In genomic region chr1:213689260-213689659, GRCh38 we compare ENCODE assay signal across 19 cellular contexts.
"Had no signal": no experiment of that assay in that cellular context is flagged by ENCODE, and none has a peak within 500 bp of the region (broad histone marks: within the 10 kb centered on the region; RNA-seq: fewer than 3 reads in every experiment).

No MANE protein-coding gene starts in this region.

- H3K4me3 ChIP-seq: ascending aorta, hepatocyte, lower lobe of right lung, smooth muscle cell, thyroid gland had no signal

- H3K9me3 Mint-ChIP-seq: activated CD4-positive, alpha-beta memory T cell treated with anti-CD3 and anti-CD28 coated beads for 36 hours; activated naive CD4-positive, alpha-beta T cell treated with anti-CD3 and anti-CD28 coated beads, Interleukin-2, amount 10 ng/mL, durations not matched to agents 7 days and 5 days; activated T-helper 2 cell treated with anti-CD3 and anti-CD28 coated beads, Interferon-gamma antibody, Interleukin-2, Interleukin-4, amounts not matched to agents 10 μg/mL and 5 μg/mL and 100 μg/mL, durations not matched to agents 14 hours and 24 hours and 36 hours; T-helper 2 cell treated with Interferon-gamma antibody and Interleukin-4, amounts not matched to agents 5 μg/mL and 100 μg/mL, for 36 hours had no signal

- H3K36me3 ChIP-seq: ascending aorta, lower lobe of right lung, thyroid gland had no signal

- H3K27ac ChIP-seq: ascending aorta, hepatocyte, lower lobe of right lung, parathyroid adenoma, thyroid gland had no signal

- H3K36me3 Mint-ChIP-seq: activated CD4-positive, alpha-beta memory T cell treated with anti-CD3 and anti-CD28 coated beads for 36 hours; activated naive CD4-positive, alpha-beta T cell treated with anti-CD3 and anti-CD28 coated beads, Interleukin-2, amount 10 ng/mL, durations not matched to agents 7 days and 5 days; natural killer cell; stimulated activated naive B cell treated with anti-CD40 and anti-IgM and Interleukin-4, amounts not matched to agents 10 μg/mL and 1 μg/mL and 100 μg/mL, for 72 hours had no signal

- FAIRE-seq: TTC549 had no signal

- H3K9me3 ChIP-seq: ascending aorta, lower lobe of right lung, thyroid gland had no signal

- DNase-seq: activated CD4-positive, alpha-beta memory T cell treated with anti-CD3 and anti-CD28 coated beads for 36 hours; activated naive CD4-positive, alpha-beta T cell treated with anti-CD3 and anti-CD28 coated beads, Interleukin-2, amount 10 ng/mL, durations not matched to agents 7 days and 5 days; cerebellar nuclear complex; cortex of kidney; foreskin fibroblast; left colon; lower lobe of right lung; natural killer cell; stimulated activated CD4-positive, alpha-beta T cell treated with anti-CD3 and anti-CD28 coated beads, Interleukin-4, amount 100 ng/mL, for 4 hours; stimulated activated naive B cell treated with anti-CD40 and anti-IgM and Interleukin-4, amounts not matched to agents 10 μg/mL and 1 μg/mL and 100 μg/mL, for 72 hours had no signal

- ATAC-seq: left colon; sciatic nerve; stimulated activated naive B cell treated with anti-CD40 and anti-IgM and Interleukin-4, amounts not matched to agents 10 μg/mL and 1 μg/mL and 100 μg/mL, for 72 hours had no signal

- H3K27ac Mint-ChIP-seq: activated CD4-positive, alpha-beta memory T cell treated with anti-CD3 and anti-CD28 coated beads for 36 hours; activated naive CD4-positive, alpha-beta T cell treated with anti-CD3 and anti-CD28 coated beads, Interleukin-2, amount 10 ng/mL, durations not matched to agents 7 days and 5 days; activated T-helper 2 cell treated with anti-CD3 and anti-CD28 coated beads, Interferon-gamma antibody, Interleukin-2, Interleukin-4, amounts not matched to agents 10 μg/mL and 5 μg/mL and 100 μg/mL, durations not matched to agents 14 hours and 24 hours and 36 hours; natural killer cell; stimulated activated naive B cell treated with anti-CD40 and anti-IgM and Interleukin-4, amounts not matched to agents 10 μg/mL and 1 μg/mL and 100 μg/mL, for 72 hours; T-helper 2 cell treated with Interferon-gamma antibody and Interleukin-4, amounts not matched to agents 5 μg/mL and 100 μg/mL, for 36 hours had no signal

- H3K27me3 ChIP-seq: ascending aorta, hepatocyte, thyroid gland had no signal

- H3K4me1 Mint-ChIP-seq: activated naive CD4-positive, alpha-beta T cell treated with anti-CD3 and anti-CD28 coated beads, Interleukin-2, amount 10 ng/mL, durations not matched to agents 7 days and 5 days; natural killer cell; stimulated activated naive B cell treated with anti-CD40 and anti-IgM and Interleukin-4, amounts not matched to agents 10 μg/mL and 1 μg/mL and 100 μg/mL, for 72 hours had no signal

- H3K27me3 Mint-ChIP-seq: activated CD4-positive, alpha-beta memory T cell treated with anti-CD3 and anti-CD28 coated beads for 36 hours; stimulated activated naive B cell treated with anti-CD40 and anti-IgM and Interleukin-4, amounts not matched to agents 10 μg/mL and 1 μg/mL and 100 μg/mL, for 72 hours had no signal

- H3K4me3 Mint-ChIP-seq: activated CD4-positive, alpha-beta memory T cell treated with anti-CD3 and anti-CD28 coated beads for 36 hours; activated naive CD4-positive, alpha-beta T cell treated with anti-CD3 and anti-CD28 coated beads, Interleukin-2, amount 10 ng/mL, durations not matched to agents 7 days and 5 days; natural killer cell; stimulated activated naive B cell treated with anti-CD40 and anti-IgM and Interleukin-4, amounts not matched to agents 10 μg/mL and 1 μg/mL and 100 μg/mL, for 72 hours; T-helper 2 cell treated with Interferon-gamma antibody and Interleukin-4, amounts not matched to agents 5 μg/mL and 100 μg/mL, for 36 hours had no signal

- H3K4me1 ChIP-seq: ascending aorta, lower lobe of right lung, parathyroid adenoma, thyroid gland had no signal
